In genomic region chr6:95815389-95816056, GRCh38 we compare ENCODE assay signal across 22 cellular contexts.
"Had no signal": no experiment of that assay in that cellular context is flagged by ENCODE, and none has a peak within 500 bp of the region (broad histone marks: within the 10 kb centered on the region; RNA-seq: fewer than 3 reads in every experiment).

No MANE protein-coding gene starts in this region.

- H3K4me3 ChIP-seq: colonic mucosa, gastrocnemius medialis, left ventricle myocardium inferior, lower lobe of right lung, ovary, psoas muscle, skin epidermis, spleen, vagina had no signal

- H3K27me3 ChIP-seq: colonic mucosa, gastrocnemius medialis, ovary, spleen, vagina had no signal

- H3K4me1 ChIP-seq: colonic mucosa, gastrocnemius medialis, left ventricle myocardium inferior, lower lobe of right lung, psoas muscle, spleen, vagina had no signal

- H3K27ac ChIP-seq: colonic mucosa, epithelial cell of prostate, gastrocnemius medialis, left ventricle myocardium inferior, lower lobe of right lung, ovary, psoas muscle, skin epidermis, spleen, vagina had no signal

- H3K9me3 ChIP-seq: colonic mucosa, gastrocnemius medialis, left ventricle myocardium inferior, lower lobe of right lung, ovary, psoas muscle, spleen, vagina had no signal

- H3K36me3 ChIP-seq: colonic mucosa, gastrocnemius medialis, left ventricle myocardium inferior, lower lobe of right lung, ovary, spleen, vagina had no signal

- DNase-seq: colonic mucosa; effector CD8-positive, alpha-beta T cell; endodermal cell; foreskin fibroblast; gastrocnemius medialis; head of caudate nucleus; kidney; left ventricle myocardium inferior; lower lobe of right lung; naive thymus-derived CD8-positive, alpha-beta T cell; occipital lobe; ovary; posterior cingulate gyrus; psoas muscle; right cardiac atrium; spleen; stimulated activated CD4-positive, alpha-beta T cell treated with anti-CD3 and anti-CD28 coated beads, Interleukin-4, amount 100 ng/mL, for 4 hours; stimulated activated naive CD8-positive, alpha-beta T cell treated with anti-CD3 and anti-CD28 coated beads, Interleukin-15, Interleukin-2, amounts not matched to agents 100 U/mL and 50 U/mL, for 24 hours; trophoblast cell had no signal
